Comparison of ENCODE assay signal across 9 cellular contexts in genomic region chr2:174023591-174024523, GRCh38. TPM values are rescaled to one million over a fixed set of nuclear protein-coding genes. Genes with fewer than 3 reads are reported as not detected.
DNase-seq lines count a peak whose midpoint lies in the region; ATAC-seq and TF ChIP-seq lines count a peak whose summit lies in the region.
"Had no signal": no experiment of that assay in that cellular context is flagged by ENCODE, and none has a peak within 500 bp of the region (broad histone marks: within the 10 kb centered on the region; RNA-seq: fewer than 3 reads in every experiment).

No MANE protein-coding gene starts in this region.

- H3K4me2 ChIP-seq in trophoblast cell (ENCODE audit: low read length): peak overlapping the region; percentile 35
- H3K4me2 ChIP-seq: BLaER1 had no signal

- peaks cover 16% of the 10 kb centered on the region for H3K4me1 Mint-ChIP-seq in activated CD4-positive, alpha-beta T cell treated with anti-CD3 and anti-CD28 coated beads for 36 hours
- no peaks in the 10 kb centered on the region for H3K4me1 Mint-ChIP-seq in activated CD4-positive, alpha-beta T cell treated with anti-CD3 and anti-CD28 coated beads, Interleukin-2, amount 10 ng/mL, durations not matched to agents 7 days and 5 days

- no peak overlapping the region for H3K9ac ChIP-seq in trophoblast cell (ENCODE audit: low read length)
- H3K9ac ChIP-seq: BLaER1 had no signal

- peak overlapping the region; percentile 48 for H3K18ac ChIP-seq in trophoblast cell (ENCODE audit: low read length)

- H3K23ac ChIP-seq in trophoblast cell (ENCODE audit: low read length): no peak overlapping the region

- H2BK120ac ChIP-seq in trophoblast cell (ENCODE audit: insufficient read depth, low read length, poor library complexity): peak overlapping the region; percentile 100

- peak; percentile 86 for ATAC-seq in activated CD4-positive, alpha-beta T cell treated with anti-CD3 and anti-CD28 coated beads for 36 hours
- no peak for ATAC-seq in HG03520 (IDR thresholded peaks at IDR 0.05; ENCODE audit: unreplicated experiment)

- peak overlapping the region; percentile 100 for H3K27ac ChIP-seq in trophoblast cell (ENCODE audit: low read depth, low read length)
- H3K27ac ChIP-seq: BLaER1 had no signal

- H3K27me3 Mint-ChIP-seq in activated CD4-positive, alpha-beta T cell treated with anti-CD3 and anti-CD28 coated beads for 36 hours: no peaks in the 10 kb centered on the region
- peaks cover 2% of the 10 kb centered on the region for H3K27me3 Mint-ChIP-seq in activated CD4-positive, alpha-beta T cell treated with anti-CD3 and anti-CD28 coated beads, Interleukin-2, amount 10 ng/mL, durations not matched to agents 7 days and 5 days

- H4K12ac ChIP-seq in trophoblast cell (ENCODE audit: low read depth, low read length): no peak overlapping the region

- H3K27ac Mint-ChIP-seq in activated CD4-positive, alpha-beta T cell treated with anti-CD3 and anti-CD28 coated beads for 36 hours: peak overlapping the region; percentile 5
- H3K27ac Mint-ChIP-seq in activated CD4-positive, alpha-beta T cell treated with anti-CD3 and anti-CD28 coated beads, Interleukin-2, amount 10 ng/mL, durations not matched to agents 7 days and 5 days: no peak overlapping the region

- CTCF ChIA-PET in activated CD4-positive, alpha-beta T cell treated with anti-CD3 and anti-CD28 coated beads for 36 hours (lab: Charles Lee): interaction anchor here (1.4 kb wide), 1 partner anchor 12 kb away, joined by 5 read pairs; no protein-coding TSS in a partner anchor
- CTCF ChIA-PET in activated CD4-positive, alpha-beta T cell treated with anti-CD3 and anti-CD28 coated beads, Interleukin-2, amount 10 ng/mL, durations not matched to agents 7 days and 5 days (lab: Charles Lee): interaction anchor here (2.3 kb wide), 1 partner anchor 12 kb away, joined by 9 read pairs; no protein-coding TSS in a partner anchor

- H3K27me3 ChIP-seq in trophoblast cell (ENCODE audit: insufficient read depth, low read length): no peaks in the 10 kb centered on the region
- H3K27me3 ChIP-seq: BLaER1 had no signal

- DNase-seq in activated CD4-positive, alpha-beta T cell treated with anti-CD3 and anti-CD28 coated beads for 36 hours: peak; percentile 71
- no peak for DNase-seq in activated CD4-positive, alpha-beta T cell treated with anti-CD3 and anti-CD28 coated beads, Interleukin-2, amount 10 ng/mL, durations not matched to agents 7 days and 5 days
- peak; percentile 90 for DNase-seq in SKM-1 (lab: John Stamatoyannopoulos, UW; ENCODE audit: unreplicated experiment)
- peak; percentile 99 for DNase-seq in fibroblast of mammary gland (ENCODE audit: low read depth)
- DNase-seq in trophoblast cell: peak; percentile 96 to 98
- no peak for DNase-seq in D341Med (ENCODE audit: low spot score)
- DNase-seq in NCI-H146 (lab: John Stamatoyannopoulos, UW): no peak

- no peak overlapping the region for H3K4me3 ChIP-seq in fibroblast of mammary gland (ENCODE audit: control insufficient read depth, low read depth, low read length)
- no peak overlapping the region for H3K4me3 ChIP-seq in trophoblast cell (ENCODE audit: low read depth, low read length)
- H3K4me3 ChIP-seq: BLaER1 had no signal

- peaks cover 25 to 43% of the 10 kb centered on the region in 2 experiments for H3K4me1 ChIP-seq in trophoblast cell (ENCODE audit: control insufficient read depth in 1 of 2, insufficient read depth in 2 of 2, low read length in 2 of 2)
- H3K4me1 ChIP-seq: BLaER1 had no signal

- no peak overlapping the region for H2AFZ ChIP-seq in trophoblast cell (ENCODE audit: insufficient read depth, low read length, poor library complexity)

- H2BK5ac ChIP-seq in trophoblast cell (ENCODE audit: low read depth, low read length, poor library complexity): peak overlapping the region; percentile 99

- intact Hi-C loops in activated CD4-positive, alpha-beta T cell treated with anti-CD3 and anti-CD28 coated beads for 36 hours (cut with DNase I, micrococcal nuclease): loop anchor here (1.0 to 5.0 kb wide), 4 partner anchors 15 to 62 kb away; no protein-coding TSS in a partner anchor

- no peaks in the 10 kb centered on the region for H3K36me3 ChIP-seq in trophoblast cell (ENCODE audit: control insufficient read depth in 1 of 2, insufficient read depth in 2 of 2, low read length in 2 of 2)
- H3K36me3 ChIP-seq: BLaER1 had no signal

- WGBS in trophoblast cell (ENCODE audit: extremely low coverage, insufficient coverage, insufficient read length): no CpG with 5 or more reads among the region's 18 CpGs

- H3K4ac ChIP-seq in trophoblast cell (ENCODE audit: low read depth, low read length): peak overlapping the region; percentile 96

- no peak for TF ChIP-seq CTCF in fibroblast of mammary gland (conservative IDR thresholded peaks at IDR 0.05; ENCODE audit: control insufficient read depth, insufficient read depth, low read depth, low read length)

- no peak overlapping the region for H3K4me3 Mint-ChIP-seq in activated CD4-positive, alpha-beta T cell treated with anti-CD3 and anti-CD28 coated beads for 36 hours
- H3K4me3 Mint-ChIP-seq in activated CD4-positive, alpha-beta T cell treated with anti-CD3 and anti-CD28 coated beads, Interleukin-2, amount 10 ng/mL, durations not matched to agents 7 days and 5 days: no peak overlapping the region

- H3K36me3 Mint-ChIP-seq in activated CD4-positive, alpha-beta T cell treated with anti-CD3 and anti-CD28 coated beads for 36 hours (ENCODE audit: low read depth): no peaks in the 10 kb centered on the region
- no peaks in the 10 kb centered on the region for H3K36me3 Mint-ChIP-seq in activated CD4-positive, alpha-beta T cell treated with anti-CD3 and anti-CD28 coated beads, Interleukin-2, amount 10 ng/mL, durations not matched to agents 7 days and 5 days (ENCODE audit: low read depth)

- H4K8ac ChIP-seq in trophoblast cell (ENCODE audit: low read depth, low read length): peak overlapping the region; percentile 99

- no peaks in the 10 kb centered on the region for H3K9me3 ChIP-seq in trophoblast cell (ENCODE audit: insufficient read depth, low read depth, low read length)
- H3K9me3 ChIP-seq: BLaER1 had no signal

- H2BK12ac ChIP-seq in trophoblast cell (ENCODE audit: low read length): peak overlapping the region; percentile 98

- peak overlapping the region; percentile 100 for H3K14ac ChIP-seq in trophoblast cell (ENCODE audit: low read length)

- H3K79me1 ChIP-seq in trophoblast cell (ENCODE audit: low read length): peaks cover 47% of the 10 kb centered on the region

- peak overlapping the region; percentile 5 for H2AK5ac ChIP-seq in trophoblast cell (ENCODE audit: low read length)

- H3K9me3 Mint-ChIP-seq in activated CD4-positive, alpha-beta T cell treated with anti-CD3 and anti-CD28 coated beads for 36 hours (ENCODE audit: low read depth): peaks cover 5% of the 10 kb centered on the region
- no peaks in the 10 kb centered on the region for H3K9me3 Mint-ChIP-seq in activated CD4-positive, alpha-beta T cell treated with anti-CD3 and anti-CD28 coated beads, Interleukin-2, amount 10 ng/mL, durations not matched to agents 7 days and 5 days

- H3K79me2 ChIP-seq in trophoblast cell (ENCODE audit: control insufficient read depth, insufficient read depth, low read length, poor library complexity): peaks cover 14% of the 10 kb centered on the region

- POLR2A ChIA-PET in activated CD4-positive, alpha-beta T cell treated with anti-CD3 and anti-CD28 coated beads for 36 hours (lab: Charles Lee): interaction anchor here (0.5 to 0.6 kb wide), 2 partner anchors 45 to 64 kb away, joined by 3 to 5 read pairs; no protein-coding TSS in a partner anchor
- POLR2A ChIA-PET in activated CD4-positive, alpha-beta T cell treated with anti-CD3 and anti-CD28 coated beads, Interleukin-2, amount 10 ng/mL, durations not matched to agents 7 days and 5 days (lab: Charles Lee): no interaction called here

- peak overlapping the region; percentile 100 for H4K91ac ChIP-seq in trophoblast cell (ENCODE audit: low read depth, low read length)

RNA-seq across cellular contexts. Expression of gene SP3, which starts 58.7 kb away (rescaled TPM):
- 10 to 100 TPM; 83.8 to 91.4 TPM for total RNA-seq in activated CD4-positive, alpha-beta T cell treated with anti-CD3 and anti-CD28 coated beads for 36 hours
- 100 to 1,000 TPM; 105 to 109 TPM for total RNA-seq in activated CD4-positive, alpha-beta T cell treated with anti-CD3 and anti-CD28 coated beads, Interleukin-2, amount 10 ng/mL, durations not matched to agents 7 days and 5 days
- 65.0 and 66.3 TPM in 2 replicates for polyA plus RNA-seq in trophoblast cell (2013)

Comparison
In these comparisons a context has a peak if more than half of its experiments do, and no peak if none do; other contexts are left out.
1. DNase-seq: peak in activated CD4-positive, alpha-beta T cell treated with anti-CD3 and anti-CD28 coated beads for 36 hours (single experiment), SKM-1 (single experiment), fibroblast of mammary gland (single experiment) and trophoblast cell (2 of 2); none in activated CD4-positive, alpha-beta T cell treated with anti-CD3 and anti-CD28 coated beads, Interleukin-2, amount 10 ng/mL, durations not matched to agents 7 days and 5 days (single experiment), D341Med (single experiment) and NCI-H146 (single experiment).